Comparison of ENCODE assay signal across 17 cellular contexts in the genomic region with DNA sequence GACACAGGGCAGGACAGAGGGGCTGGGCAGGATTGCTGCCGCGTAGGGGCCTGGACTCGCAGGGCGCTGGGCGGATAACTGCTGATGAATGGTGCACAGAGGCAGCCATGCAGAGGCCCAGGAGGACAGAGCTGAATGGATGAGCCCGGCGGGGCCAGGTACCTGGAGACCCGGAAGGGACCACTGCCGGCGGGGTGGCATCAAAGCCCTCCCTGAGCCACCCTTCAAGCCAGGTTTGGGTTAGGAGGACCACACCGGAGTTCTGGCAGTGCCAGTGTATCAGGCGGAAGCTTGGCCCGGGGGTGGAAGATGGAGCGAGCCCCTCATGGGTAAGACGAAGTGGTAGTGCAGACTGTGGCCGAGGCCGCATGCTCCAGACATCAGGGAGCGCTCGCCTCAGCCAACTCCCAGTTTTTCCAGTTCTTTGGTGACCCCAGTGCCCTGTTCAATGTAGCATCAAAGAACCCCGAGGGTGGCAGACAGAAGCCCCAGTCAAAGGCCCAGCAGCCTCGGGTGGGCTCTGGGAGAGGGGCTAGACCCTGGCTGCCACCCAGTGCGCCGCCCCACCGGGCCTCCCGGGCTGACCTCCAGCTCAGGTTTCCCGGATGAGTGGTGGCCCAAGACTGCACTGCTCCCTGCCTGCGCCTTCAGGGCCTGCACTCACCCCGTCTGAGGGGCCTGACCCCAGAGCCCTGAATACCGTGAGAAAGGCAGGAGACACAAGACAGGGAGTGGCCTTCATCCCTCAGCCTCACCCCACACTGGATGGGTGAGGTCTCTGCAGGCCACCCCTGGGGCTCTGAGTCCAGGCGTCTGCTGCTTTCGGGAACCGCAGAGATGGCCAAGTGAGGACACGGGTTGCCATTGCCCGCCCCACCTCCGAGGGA. TPM values are rescaled to one million over a fixed set of nuclear protein-coding genes. Genes with fewer than 3 reads are reported as not detected.
DNase-seq lines count a peak whose midpoint lies in the region; ATAC-seq and TF ChIP-seq lines count a peak whose summit lies in the region.
"Had no signal": no experiment of that assay in that cellular context is flagged by ENCODE, and none has a peak within 500 bp of the region (broad histone marks: within the 10 kb centered on the region; RNA-seq: fewer than 3 reads in every experiment).

No MANE protein-coding gene starts in this region.

- H3K79me2 ChIP-seq in H9 (ENCODE audit: insufficient read depth, low read length) (no peaks in the 10 kb centered on the region), mesendoderm (ENCODE audit: control insufficient read depth, insufficient read depth, low read length) (no peaks in the 10 kb centered on the region)

- H3K4me3 ChIP-seq in mesendoderm (ENCODE audit: low read length) (no peak overlapping the region), upper lobe of left lung (no peak overlapping the region)

- no peak for TF ChIP-seq EP300 in upper lobe of left lung (IDR thresholded peaks at IDR 0.05)

- H3K9me3 Mint-ChIP-seq in H9: no peaks in the 10 kb centered on the region; a peak in 1 of 5 replicates
- H3K9me3 Mint-ChIP-seq in central memory CD8-positive, alpha-beta T cell: no peaks in the 10 kb centered on the region
- H3K9me3 Mint-ChIP-seq: CD4-positive, alpha-beta T cell had no signal

- H2BK5ac ChIP-seq in H9 (ENCODE audit: insufficient read length, low read length) (no peak overlapping the region), mesendoderm (ENCODE audit: low read length) (peak overlapping the region; percentile 27)

- no peak overlapping the region for H3K27ac Mint-ChIP-seq in H9
- peak overlapping the region; percentile 8 for H3K27ac Mint-ChIP-seq in central memory CD8-positive, alpha-beta T cell (ENCODE audit: low read depth)
- H3K27ac Mint-ChIP-seq: B cell; CD4-positive, alpha-beta T cell had no signal

- H3T11ph ChIP-seq in H9 (ENCODE audit: low read length): no peak overlapping the region

- DNase-seq in H9 (no peak), mesendoderm (no peak), upper lobe of left lung (peak in 1 of 2 donors; percentile 59), SIG-M5 (lab: John Stamatoyannopoulos, UW) (no peak), NCI-H2196 treated with DMSO at 0.1 percent for 48 hours (lab: John Stamatoyannopoulos, UW; ENCODE audit: unreplicated experiment) (no peak)
- no peak for DNase-seq in central memory CD8-positive, alpha-beta T cell (ENCODE audit: low spot score in 2 of 2)
- DNase-seq in stimulated activated naive CD4-positive, alpha-beta T cell treated with Interleukin-2 at 50 U/mL for 16 hours (lab: John Stamatoyannopoulos, UW): no peak
- DNase-seq: CD4-positive, alpha-beta T cell; GF-D8; GOT3; Kasumi-1; NCI-H1105 treated with DMSO at 0.1 percent for 48 hours; NCI-H187; NCI-H446; NCI-H774; Right ventricle myocardium superior had no signal

- no peaks in the 10 kb centered on the region for H4K20me1 ChIP-seq in H9 (ENCODE audit: control insufficient read depth, insufficient read depth, insufficient read length)

- H4K91ac ChIP-seq in H9 (ENCODE audit: insufficient read length, low read depth, low read length): no peak overlapping the region

- H3K79me1 ChIP-seq in H9 (ENCODE audit: insufficient read depth, low read depth, low read length, poor library complexity, severe bottlenecking) (no peaks in the 10 kb centered on the region), mesendoderm (ENCODE audit: low read length) (no peaks in the 10 kb centered on the region)

- no peak overlapping the region for H2BK20ac ChIP-seq in H9 (ENCODE audit: low read depth, low read length, poor library complexity, severe bottlenecking)

- H3K9me3 ChIP-seq in H9 (ENCODE audit: control insufficient read depth, low read depth, low read length) (no peaks in the 10 kb centered on the region), upper lobe of left lung (no peaks in the 10 kb centered on the region)

- H3K4ac ChIP-seq in H9 (ENCODE audit: low read depth, low read length) (no peak overlapping the region), mesendoderm (ENCODE audit: low read depth, low read length) (no peak overlapping the region)

- H3K27me3 ChIP-seq in H9 (ENCODE audit: insufficient read depth, low read length) (no peaks in the 10 kb centered on the region), mesendoderm (ENCODE audit: insufficient read depth, low read length, poor library complexity) (no peaks in the 10 kb centered on the region), upper lobe of left lung (no peaks in the 10 kb centered on the region)

- H3K4me3 Mint-ChIP-seq in H9: no peak overlapping the region
- H3K4me3 Mint-ChIP-seq in central memory CD8-positive, alpha-beta T cell: no peak overlapping the region
- H3K4me3 Mint-ChIP-seq: B cell; CD4-positive, alpha-beta T cell had no signal

- peak; percentile 19; the same call in 1 of the 3 replicates for TF ChIP-seq CTCF in H9 (conservative IDR thresholded peaks at IDR 0.05)
- no peak for TF ChIP-seq CTCF in upper lobe of left lung (IDR thresholded peaks at IDR 0.05)

- no peaks in the 10 kb centered on the region for H3K23me2 ChIP-seq in H9 (ENCODE audit: insufficient read length, low read depth, low read length, poor library complexity, severe bottlenecking)

- WGBS in H9 (ENCODE audit: extremely low coverage, insufficient read length, low lambda C conversion rate): no CpG with 5 or more reads among the region's 35 CpGs
- WGBS in mesendoderm (ENCODE audit: extremely low coverage, insufficient coverage, low lambda C conversion rate): no CpG with 5 or more reads among the region's 35 CpGs
- WGBS in upper lobe of left lung, 2 donors: 92% methylated on average over 21 to 35 of the region's 35 CpGs

- H2AK5ac ChIP-seq in H9 (ENCODE audit: insufficient read length, low read length) (no peak overlapping the region), mesendoderm (ENCODE audit: low read length) (no peak overlapping the region)

- ATAC-seq in central memory CD8-positive, alpha-beta T cell (replicated peaks; ENCODE audit: extremely low read depth, poor library complexity, severe bottlenecking): no peak
- ATAC-seq in upper lobe of left lung (ENCODE audit: low FRiP score in 2 of 2): peak; percentile 5 to 9

- TF ChIP-seq POLR2A in upper lobe of left lung (IDR thresholded peaks at IDR 0.05): no peak

- H3K27ac ChIP-seq in H9 (ENCODE audit: insufficient read length, low read depth, low read length) (no peak overlapping the region), mesendoderm (ENCODE audit: low read depth, low read length) (no peak overlapping the region), upper lobe of left lung (no peak overlapping the region)

- no peak overlapping the region for H2AFZ ChIP-seq in H9 (ENCODE audit: low read length)

- no peak overlapping the region for H2BK12ac ChIP-seq in H9 (ENCODE audit: insufficient read length, low read depth, low read length)

- H2BK15ac ChIP-seq in H9 (ENCODE audit: low read depth, low read length) (no peak overlapping the region), mesendoderm (replicated peaks; ENCODE audit: low read depth) (no peak overlapping the region)

- no peak overlapping the region for H3K23ac ChIP-seq in H9 (ENCODE audit: insufficient read length, low read depth, low read length)
- no peak overlapping the region for H3K23ac ChIP-seq in mesendoderm (ENCODE audit: low read length)

- no peaks in the 10 kb centered on the region; the same call in 1 of the 2 replicates for H3K4me1 ChIP-seq in H9 (ENCODE audit: insufficient read depth, low read length)
- peaks cover 9% of the 10 kb centered on the region for H3K4me1 ChIP-seq in mesendoderm (ENCODE audit: control insufficient read depth, low read depth, low read length)
- no peaks in the 10 kb centered on the region for H3K4me1 ChIP-seq in upper lobe of left lung

- H3K27me3 Mint-ChIP-seq in H9 (ENCODE audit: low read depth): peaks cover 2% of the 10 kb centered on the region
- H3K27me3 Mint-ChIP-seq in central memory CD8-positive, alpha-beta T cell: no peaks in the 10 kb centered on the region
- H3K27me3 Mint-ChIP-seq: CD4-positive, alpha-beta T cell had no signal

- no peak overlapping the region for H3K18ac ChIP-seq in H9 (ENCODE audit: insufficient read length, low read depth, low read length)
- H3K18ac ChIP-seq in mesendoderm (ENCODE audit: low read length): no peak overlapping the region

- no peak overlapping the region for H4K5ac ChIP-seq in H9 (ENCODE audit: insufficient read length, low read depth, low read length)
- H4K5ac ChIP-seq in mesendoderm (ENCODE audit: low read length): no peak overlapping the region

- no peak overlapping the region for H3K9ac ChIP-seq in H9 (ENCODE audit: extremely low read depth, insufficient read length, low read length)
- H3K9ac ChIP-seq in mesendoderm (ENCODE audit: low read length): no peak overlapping the region

- H3K4me2 ChIP-seq in H9 (ENCODE audit: insufficient read depth, insufficient read length, low read length): no peak overlapping the region
- no peak overlapping the region for H3K4me2 ChIP-seq in mesendoderm (ENCODE audit: low read length)

- H4K8ac ChIP-seq in H9 (replicated peaks; ENCODE audit: insufficient read length, low read depth, low read length) (no peak overlapping the region), mesendoderm (ENCODE audit: low read depth, low read length) (no peak overlapping the region)

- H3K4me1 Mint-ChIP-seq in H9: peaks cover 15 to 38% of the 10 kb centered on the region in 2 experiments
- H3K4me1 Mint-ChIP-seq in central memory CD8-positive, alpha-beta T cell: peaks cover 5% of the 10 kb centered on the region
- H3K4me1 Mint-ChIP-seq: B cell had no signal

- H3K56ac ChIP-seq in H9 (ENCODE audit: insufficient read length, low read depth, low read length) (no peak overlapping the region), mesendoderm (ENCODE audit: low read length) (no peak overlapping the region)

- H2BK120ac ChIP-seq in H9 (ENCODE audit: low read depth, low read length, poor library complexity, severe bottlenecking) (no peak overlapping the region), mesendoderm (ENCODE audit: low read depth, low read length) (no peak overlapping the region)

- H3K14ac ChIP-seq in H9 (ENCODE audit: insufficient read depth, low read length): no peak overlapping the region

- H3K36me3 ChIP-seq in mesendoderm (ENCODE audit: control insufficient read depth, insufficient read depth, low read length) (no peaks in the 10 kb centered on the region), upper lobe of left lung (no peaks in the 10 kb centered on the region)

- no peaks in the 10 kb centered on the region for H3K36me3 Mint-ChIP-seq in H9 (ENCODE audit: insufficient read depth in 1 of 3, low read depth in 3 of 3)
- peaks cover 4% of the 10 kb centered on the region for H3K36me3 Mint-ChIP-seq in central memory CD8-positive, alpha-beta T cell (ENCODE audit: insufficient read depth)

RNA-seq across cellular contexts. Expression of gene ACAA2, which starts 50.9 kb away (rescaled TPM):
- total RNA-seq in H9 (2021) (115 and 116 TPM in 2 replicates), upper lobe of left lung (10 to 100 TPM; 23.7 to 93.9 (median 69.8) TPM)
- polyA plus RNA-seq in mesendoderm (2013, experiment 1 of 2): 82.8 TPM
- polyA plus RNA-seq in mesendoderm (2013, experiment 2 of 2): 80.7 TPM
